8 cellular contexts compared by ENCODE assay signal in the genomic region with DNA sequence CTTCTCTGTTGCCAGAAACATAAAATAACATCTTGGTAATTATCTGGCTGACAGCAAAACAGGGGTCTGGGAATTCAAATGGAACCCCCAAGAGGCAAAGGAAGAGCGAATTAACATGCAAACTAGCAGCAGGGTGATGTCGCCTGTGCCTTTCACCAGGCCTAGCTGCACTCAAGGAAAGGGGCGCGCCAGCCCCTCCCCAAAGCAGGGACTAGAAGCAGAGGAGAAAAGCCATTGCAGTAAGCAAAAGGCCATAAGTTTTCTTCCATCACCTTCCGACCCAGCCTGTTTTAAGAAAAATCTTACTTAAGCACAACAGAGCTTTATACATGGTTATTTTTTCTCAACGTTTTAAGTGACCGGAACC. TPM values are rescaled to one million over a fixed set of nuclear protein-coding genes. Genes with fewer than 3 reads are reported as not detected.
DNase-seq lines count a peak whose midpoint lies in the region; ATAC-seq and TF ChIP-seq lines count a peak whose summit lies in the region.

No MANE protein-coding gene starts in this region.

- DNase-seq in A673 (ENCODE audit: low spot score), result no peak
- DNase-seq in iPS-NIHi11 (ENCODE audit: low spot score), result peak; percentile 19
- DNase-seq in testis, result no peak
- no peak for DNase-seq in NCI-H2227 treated with DMSO at 0.1 percent for 48 hours (lab: John Stamatoyannopoulos, UW)
- DNase-seq in NCI-H187 (lab: John Stamatoyannopoulos, UW), result no peak

- H3K4me1 ChIP-seq in A673 (ENCODE audit: insufficient read depth, low read length, poor library complexity, severe bottlenecking) (peaks cover 6% of the 10 kb centered on the region), testis (no peaks in the 10 kb centered on the region)

- H3K27me3 Mint-ChIP-seq in activated naive CD4-positive, alpha-beta T cell treated with anti-CD3 and anti-CD28 coated beads, Interleukin-2, amount 50 U/mL, for 24 hours, result no peaks in the 10 kb centered on the region

- H3K4me3 Mint-ChIP-seq in activated naive CD4-positive, alpha-beta T cell treated with anti-CD3 and anti-CD28 coated beads, Interleukin-2, amount 50 U/mL, for 24 hours, result peak overlapping the region; percentile 98

- peak overlapping the region; percentile 97 for H3K27ac Mint-ChIP-seq in activated naive CD4-positive, alpha-beta T cell treated with anti-CD3 and anti-CD28 coated beads, Interleukin-2, amount 50 U/mL, for 24 hours

- TSS peak; percentile 55 for BruUV-seq in A673 (replicated peaks; lab: Mats Ljungman, UMichigan)

- CTCF ChIA-PET in A673 (lab: Charles Lee), result no interaction called here

- ATAC-seq in GM18873 (IDR thresholded peaks at IDR 0.05; ENCODE audit: low FRiP score, unreplicated experiment) (peak; percentile 13), HG03103 (IDR thresholded peaks at IDR 0.05; ENCODE audit: low read depth, unreplicated experiment) (peak; percentile 18)

- TF ChIP-seq CTCF in A673 (conservative IDR thresholded peaks at IDR 0.05; ENCODE audit: low read depth, low read length) (no peak), testis (IDR thresholded peaks at IDR 0.05) (no peak)

- H3K27me3 ChIP-seq in A673 (replicated peaks; ENCODE audit: insufficient read depth, low read depth, low read length, poor library complexity), result no peaks in the 10 kb centered on the region
- no peaks in the 10 kb centered on the region for H3K27me3 ChIP-seq in testis

- H3K27ac ChIP-seq in A673 (ENCODE audit: low read depth, low read length, poor library complexity, severe bottlenecking), result peak overlapping the region; percentile 60
- peak overlapping the region; percentile 84 to 87 for H3K27ac ChIP-seq in testis

- peaks cover 42% of the 10 kb centered on the region for H3K4me1 Mint-ChIP-seq in activated naive CD4-positive, alpha-beta T cell treated with anti-CD3 and anti-CD28 coated beads, Interleukin-2, amount 50 U/mL, for 24 hours

- peaks cover 12% of the 10 kb centered on the region for H3K36me3 Mint-ChIP-seq in activated naive CD4-positive, alpha-beta T cell treated with anti-CD3 and anti-CD28 coated beads, Interleukin-2, amount 50 U/mL, for 24 hours

- intact Hi-C loops in A673 (cut with micrococcal nuclease; ENCODE audit: unreplicated experiment), result no loop called here
- intact Hi-C loops in testis (cut with DNase I; ENCODE audit: low total_unique reads), result no loop called here

- no peak for TF ChIP-seq POLR2A in testis (IDR thresholded peaks at IDR 0.05)

- H3K36me3 ChIP-seq in A673 (ENCODE audit: insufficient read depth, low read length, poor library complexity, severe bottlenecking), result peaks cover 7% of the 10 kb centered on the region
- H3K36me3 ChIP-seq in testis (ENCODE audit: low read depth, missing control alignments), result no peaks in the 10 kb centered on the region

- POLR2A ChIA-PET in A673 (lab: Charles Lee; ENCODE audit: low non-redundant PET), result no interaction called here

- H3K9me3 ChIP-seq in A673 (ENCODE audit: low read depth, low read length, poor library complexity, severe bottlenecking) (no peaks in the 10 kb centered on the region), testis (no peaks in the 10 kb centered on the region)

- H3K9me3 Mint-ChIP-seq in activated naive CD4-positive, alpha-beta T cell treated with anti-CD3 and anti-CD28 coated beads, Interleukin-2, amount 50 U/mL, for 24 hours, result no peaks in the 10 kb centered on the region

- H3K4me3 ChIP-seq in A673 (ENCODE audit: low read depth, low read length, poor library complexity, severe bottlenecking), result peak overlapping the region; percentile 68
- H3K4me3 ChIP-seq in testis, result peak overlapping the region; percentile 87 to 95

- 0 to 1% methylated on average over 7 of the region's 7 CpGs for WGBS in testis, 2 donors

RNA-seq across cellular contexts. Expression of a gene that starts 0.5 kb away (rescaled TPM):
- total RNA-seq in A673 (2021) (28.3 and 28.5 TPM in 2 replicates), testis (10 to 100 TPM; 30.8 to 34.9 TPM)
- polyA plus RNA-seq in testis (ENCODE audit: insufficient read depth, low read depth, low replicate concordance), result 30.2 TPM
